Comparison of ENCODE assay signal across 2 cellular contexts in genomic region chr12:46261658-46262057, GRCh38.
TF ChIP-seq lines count a peak whose summit lies in the region.

No MANE protein-coding gene starts in this region.

TF ChIP-seq in SK-N-SH treated with all-trans-retinoic acid at 6 μM for 48 hours, 23 proteins besides CTCF, POLR2A, EP300 and RAD21:
- TF ChIP-seq, protein P1, sequence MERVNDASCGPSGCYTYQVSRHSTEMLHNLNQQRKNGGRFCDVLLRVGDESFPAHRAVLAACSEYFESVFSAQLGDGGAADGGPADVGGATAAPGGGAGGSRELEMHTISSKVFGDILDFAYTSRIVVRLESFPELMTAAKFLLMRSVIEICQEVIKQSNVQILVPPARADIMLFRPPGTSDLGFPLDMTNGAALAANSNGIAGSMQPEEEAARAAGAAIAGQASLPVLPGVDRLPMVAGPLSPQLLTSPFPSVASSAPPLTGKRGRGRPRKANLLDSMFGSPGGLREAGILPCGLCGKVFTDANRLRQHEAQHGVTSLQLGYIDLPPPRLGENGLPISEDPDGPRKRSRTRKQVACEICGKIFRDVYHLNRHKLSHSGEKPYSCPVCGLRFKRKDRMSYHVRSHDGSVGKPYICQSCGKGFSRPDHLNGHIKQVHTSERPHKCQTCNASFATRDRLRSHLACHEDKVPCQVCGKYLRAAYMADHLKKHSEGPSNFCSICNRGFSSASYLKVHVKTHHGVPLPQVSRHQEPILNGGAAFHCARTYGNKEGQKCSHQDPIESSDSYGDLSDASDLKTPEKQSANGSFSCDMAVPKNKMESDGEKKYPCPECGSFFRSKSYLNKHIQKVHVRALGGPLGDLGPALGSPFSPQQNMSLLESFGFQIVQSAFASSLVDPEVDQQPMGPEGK (CRISPR knock-in tag; IDR thresholded peaks at IDR 0.05; ENCODE audit: borderline replicate concordance): no peak
- no peak for TF ChIP-seq SNAI2 (CRISPR knock-in tag; IDR thresholded peaks at IDR 0.05)
- TF ChIP-seq CREB5 (CRISPR knock-in tag; IDR thresholded peaks at IDR 0.05; ENCODE audit: low read depth): no peak
- no peak for TF ChIP-seq ESRRG (CRISPR knock-in tag; IDR thresholded peaks at IDR 0.05)
- no peak for TF ChIP-seq BACH2 (CRISPR knock-in tag; IDR thresholded peaks at IDR 0.05; ENCODE audit: borderline replicate concordance)
- TF ChIP-seq TCF4 (CRISPR knock-in tag; IDR thresholded peaks at IDR 0.05; ENCODE audit: borderline replicate concordance): no peak
- no peak for TF ChIP-seq ZFP30 (CRISPR knock-in tag; IDR thresholded peaks at IDR 0.05)
- TF ChIP-seq, protein P2, sequence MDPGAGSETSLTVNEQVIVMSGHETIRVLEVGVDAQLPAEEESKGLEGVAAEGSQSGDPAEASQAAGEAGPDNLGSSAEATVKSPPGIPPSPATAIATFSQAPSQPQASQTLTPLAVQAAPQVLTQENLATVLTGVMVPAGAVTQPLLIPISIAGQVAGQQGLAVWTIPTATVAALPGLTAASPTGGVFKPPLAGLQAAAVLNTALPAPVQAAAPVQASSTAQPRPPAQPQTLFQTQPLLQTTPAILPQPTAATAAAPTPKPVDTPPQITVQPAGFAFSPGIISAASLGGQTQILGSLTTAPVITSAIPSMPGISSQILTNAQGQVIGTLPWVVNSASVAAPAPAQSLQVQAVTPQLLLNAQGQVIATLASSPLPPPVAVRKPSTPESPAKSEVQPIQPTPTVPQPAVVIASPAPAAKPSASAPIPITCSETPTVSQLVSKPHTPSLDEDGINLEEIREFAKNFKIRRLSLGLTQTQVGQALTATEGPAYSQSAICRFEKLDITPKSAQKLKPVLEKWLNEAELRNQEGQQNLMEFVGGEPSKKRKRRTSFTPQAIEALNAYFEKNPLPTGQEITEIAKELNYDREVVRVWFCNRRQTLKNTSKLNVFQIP (CRISPR knock-in tag; IDR thresholded peaks at IDR 0.05; ENCODE audit: borderline replicate concordance, low read depth): no peak
- no peak for TF ChIP-seq TOX (CRISPR knock-in tag; IDR thresholded peaks at IDR 0.05; ENCODE audit: borderline replicate concordance)
- TF ChIP-seq RARB (CRISPR knock-in tag; IDR thresholded peaks at IDR 0.05): no peak
- TF ChIP-seq ZNF70 (CRISPR knock-in tag; IDR thresholded peaks at IDR 0.05): no peak

TF ChIP-seq in SK-N-SH, 30 proteins besides CTCF, POLR2A, EP300 and RAD21:
- TF ChIP-seq TAF1 (IDR thresholded peaks at IDR 0.05; ENCODE audit: borderline replicate concordance, low read depth, low read length) (no peak), EZH2phosphoT487 (IDR thresholded peaks at IDR 0.05; ENCODE audit: borderline replicate concordance, low read depth) (no peak), MAX (IDR thresholded peaks at IDR 0.05; ENCODE audit: low read depth) (no peak)
